ENCODE assay signal across 8 cellular contexts in the genomic region with DNA sequence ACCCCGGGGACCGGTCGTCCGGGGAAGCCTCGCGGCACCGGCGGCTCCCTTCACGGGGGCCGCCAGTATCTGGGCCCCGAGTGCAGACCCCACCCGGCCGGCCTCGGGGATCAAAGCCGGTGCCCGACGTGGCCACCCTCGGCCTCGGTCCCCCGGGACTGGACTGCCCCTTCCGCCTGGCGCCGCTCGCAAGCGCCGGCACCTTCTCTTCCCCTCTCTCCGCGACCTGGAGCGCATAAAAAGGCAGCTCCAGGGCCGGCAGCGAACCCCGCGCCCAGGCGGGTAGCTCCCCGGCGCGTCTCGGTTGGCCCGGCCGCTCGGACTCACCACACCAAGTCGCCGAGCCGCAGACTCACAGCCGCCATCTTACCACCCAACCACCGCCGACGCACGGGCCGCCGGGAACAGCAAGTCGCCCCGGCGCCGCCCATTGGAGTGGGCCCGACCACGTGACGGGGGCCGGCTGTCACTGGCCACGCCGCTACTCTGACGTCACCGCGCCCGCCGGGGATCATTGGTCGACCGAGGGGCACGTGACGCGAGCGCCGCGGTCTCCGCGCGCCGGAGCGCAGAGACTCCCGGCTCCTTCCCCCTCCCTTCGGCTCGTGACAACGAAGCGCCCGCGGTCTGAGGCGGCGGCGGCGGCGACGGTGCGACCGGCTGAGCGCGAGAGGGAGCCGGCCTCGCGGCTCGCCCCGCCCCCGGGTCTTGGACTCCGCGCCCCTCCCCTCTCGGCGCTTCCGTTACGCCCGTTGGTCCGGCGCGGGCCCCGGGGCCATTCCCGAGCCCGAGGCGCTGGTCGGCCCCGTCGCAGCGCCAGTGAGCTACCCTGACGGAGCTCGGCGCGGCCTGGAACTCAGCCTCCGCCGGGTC. TPM values are rescaled to one million over a fixed set of nuclear protein-coding genes. Genes with fewer than 3 reads are reported as not detected.
DNase-seq lines count a peak whose midpoint lies in the region; ATAC-seq lines count a peak whose summit lies in the region.

A gene (minus strand): TSS at position 388 of the 873 bp plus-strand sequence. CDS start 23 bp downstream, at position 365.
A gene with protein sequence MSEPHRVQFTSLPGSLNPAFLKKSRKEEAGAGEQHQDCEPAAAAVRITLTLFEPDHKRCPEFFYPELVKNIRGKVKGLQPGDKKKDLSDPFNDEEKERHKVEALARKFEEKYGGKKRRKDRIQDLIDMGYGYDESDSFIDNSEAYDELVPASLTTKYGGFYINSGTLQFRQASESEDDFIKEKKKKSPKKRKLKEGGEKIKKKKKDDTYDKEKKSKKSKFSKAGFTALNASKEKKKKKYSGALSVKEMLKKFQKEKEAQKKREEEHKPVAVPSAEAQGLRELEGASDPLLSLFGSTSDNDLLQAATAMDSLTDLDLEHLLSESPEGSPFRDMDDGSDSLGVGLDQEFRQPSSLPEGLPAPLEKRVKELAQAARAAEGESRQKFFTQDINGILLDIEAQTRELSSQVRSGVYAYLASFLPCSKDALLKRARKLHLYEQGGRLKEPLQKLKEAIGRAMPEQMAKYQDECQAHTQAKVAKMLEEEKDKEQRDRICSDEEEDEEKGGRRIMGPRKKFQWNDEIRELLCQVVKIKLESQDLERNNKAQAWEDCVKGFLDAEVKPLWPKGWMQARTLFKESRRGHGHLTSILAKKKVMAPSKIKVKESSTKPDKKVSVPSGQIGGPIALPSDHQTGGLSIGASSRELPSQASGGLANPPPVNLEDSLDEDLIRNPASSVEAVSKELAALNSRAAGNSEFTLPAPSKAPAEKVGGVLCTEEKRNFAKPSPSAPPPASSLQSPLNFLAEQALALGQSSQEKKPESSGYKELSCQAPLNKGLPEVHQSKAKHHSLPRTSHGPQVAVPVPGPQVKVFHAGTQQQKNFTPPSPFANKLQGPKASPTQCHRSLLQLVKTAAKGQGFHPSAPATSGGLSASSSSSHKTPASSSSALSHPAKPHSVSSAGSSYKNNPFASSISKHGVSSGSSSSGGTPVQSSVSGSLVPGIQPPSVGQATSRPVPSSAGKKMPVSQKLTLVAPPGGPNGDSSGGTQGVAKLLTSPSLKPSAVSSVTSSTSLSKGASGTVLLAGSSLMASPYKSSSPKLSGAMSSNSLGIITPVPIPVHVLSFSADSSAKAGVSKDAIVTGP (N-terminal part only) (plus strand): TSS at position 581 of the 873 bp plus-strand sequence. CDS start 5,437 bp downstream, outside the sequence.

- peak within 1 kb of the TSS; percentile 80 for H3K27ac Mint-ChIP-seq in activated T-helper 1 cell treated with anti-CD3 and anti-CD28 coated beads, Interleukin-12 subunit alpha, Interleukin-12 subunit beta, Interleukin-2, Interleukin-4 antibody, amounts not matched to agents 30 ng/mL and 10 ng/mL and 1 ng/mL, durations not matched to agents 14 hours and 24 hours and 36 hours
- peak within 1 kb of the TSS; percentile 93 to 100 (median 96) for H3K27ac Mint-ChIP-seq in naive B cell
- peak within 1 kb of the TSS; percentile 96 for H3K27ac Mint-ChIP-seq in stimulated activated memory B cell treated with anti-CD40 and anti-IgM and Interleukin-4, amounts not matched to agents 10 μg/mL and 1 μg/mL and 100 μg/mL, for 72 hours

- no peaks in the 10 kb centered on the region for H3K9me3 ChIP-seq in Karpas-422 (ENCODE audit: low read length)

- H2AFZ ChIP-seq in Karpas-422 (ENCODE audit: low read length), result no peak within 1 kb of the TSS

- H3K9ac ChIP-seq in Karpas-422 (ENCODE audit: low read length), result peak within 1 kb of the TSS; percentile 97

- H3K9me3 Mint-ChIP-seq in activated T-helper 1 cell treated with anti-CD3 and anti-CD28 coated beads, Interleukin-12 subunit alpha, Interleukin-12 subunit beta, Interleukin-2, Interleukin-4 antibody, amounts not matched to agents 30 ng/mL and 10 ng/mL and 1 ng/mL, durations not matched to agents 14 hours and 24 hours and 36 hours, result no peaks in the 10 kb centered on the region
- no peaks in the 10 kb centered on the region for H3K9me3 Mint-ChIP-seq in naive B cell
- H3K9me3 Mint-ChIP-seq in stimulated activated memory B cell treated with anti-CD40 and anti-IgM and Interleukin-4, amounts not matched to agents 10 μg/mL and 1 μg/mL and 100 μg/mL, for 72 hours, result no peaks in the 10 kb centered on the region

- H3K4me3 Mint-ChIP-seq in activated T-helper 1 cell treated with anti-CD3 and anti-CD28 coated beads, Interleukin-12 subunit alpha, Interleukin-12 subunit beta, Interleukin-2, Interleukin-4 antibody, amounts not matched to agents 30 ng/mL and 10 ng/mL and 1 ng/mL, durations not matched to agents 14 hours and 24 hours and 36 hours, result peak within 1 kb of the TSS; percentile 91
- peak within 1 kb of the TSS; percentile 87 to 97 (median 92) for H3K4me3 Mint-ChIP-seq in naive B cell
- peak within 1 kb of the TSS; percentile 90 for H3K4me3 Mint-ChIP-seq in stimulated activated memory B cell treated with anti-CD40 and anti-IgM and Interleukin-4, amounts not matched to agents 10 μg/mL and 1 μg/mL and 100 μg/mL, for 72 hours

- peaks cover 32% of the 10 kb centered on the region for H3K36me3 Mint-ChIP-seq in activated T-helper 1 cell treated with anti-CD3 and anti-CD28 coated beads, Interleukin-12 subunit alpha, Interleukin-12 subunit beta, Interleukin-2, Interleukin-4 antibody, amounts not matched to agents 30 ng/mL and 10 ng/mL and 1 ng/mL, durations not matched to agents 14 hours and 24 hours and 36 hours (ENCODE audit: low read depth)
- H3K36me3 Mint-ChIP-seq in naive B cell, result no peaks in the 10 kb centered on the region
- H3K36me3 Mint-ChIP-seq in stimulated activated memory B cell treated with anti-CD40 and anti-IgM and Interleukin-4, amounts not matched to agents 10 μg/mL and 1 μg/mL and 100 μg/mL, for 72 hours, result peaks cover 12% of the 10 kb centered on the region

- peaks cover 33% of the 10 kb centered on the region for H3K4me1 ChIP-seq in Karpas-422 (ENCODE audit: low read length)

- H3K79me2 ChIP-seq in Karpas-422 (ENCODE audit: low read length), result peaks cover 88% of the 10 kb centered on the region

- H3K27me3 Mint-ChIP-seq in activated T-helper 1 cell treated with anti-CD3 and anti-CD28 coated beads, Interleukin-12 subunit alpha, Interleukin-12 subunit beta, Interleukin-2, Interleukin-4 antibody, amounts not matched to agents 30 ng/mL and 10 ng/mL and 1 ng/mL, durations not matched to agents 14 hours and 24 hours and 36 hours (ENCODE audit: insufficient read depth), result no peaks in the 10 kb centered on the region
- H3K27me3 Mint-ChIP-seq in naive B cell, result no peaks in the 10 kb centered on the region
- H3K27me3 Mint-ChIP-seq in stimulated activated memory B cell treated with anti-CD40 and anti-IgM and Interleukin-4, amounts not matched to agents 10 μg/mL and 1 μg/mL and 100 μg/mL, for 72 hours, result no peaks in the 10 kb centered on the region

- H3K36me3 ChIP-seq in Karpas-422 (ENCODE audit: insufficient read depth, low read length), result peaks cover 20% of the 10 kb centered on the region

- H3K27ac ChIP-seq in Karpas-422 (ENCODE audit: low read length), result peak within 1 kb of the TSS; percentile 53

- intact Hi-C loops in activated T-helper 1 cell treated with anti-CD3 and anti-CD28 coated beads, Interleukin-12 subunit alpha, Interleukin-12 subunit beta, Interleukin-2, Interleukin-4 antibody, amounts not matched to agents 30 ng/mL and 10 ng/mL and 1 ng/mL, durations not matched to agents 14 hours and 24 hours and 36 hours (cut with micrococcal nuclease), result loop anchor here (1.0 to 5.0 kb wide), 12 partner anchors 45 to 575 kb away; a partner anchor contains a TSS

- H3K27me3 ChIP-seq in Karpas-422 (ENCODE audit: low read length), result no peaks in the 10 kb centered on the region

- no peaks in the 10 kb centered on the region for H3K9me2 ChIP-seq in Karpas-422 (replicated peaks; ENCODE audit: insufficient read depth, low read length)

- ATAC-seq in GM21825 (IDR thresholded peaks at IDR 0.05; ENCODE audit: unreplicated experiment) (peak; percentile 88), naive B cell (ENCODE audit: low read depth in 2 of 2) (peak; percentile 87 to 89)
- peak; percentile 97 for ATAC-seq in stimulated activated memory B cell treated with anti-CD40 and anti-IgM and Interleukin-4, amounts not matched to agents 10 μg/mL and 1 μg/mL and 100 μg/mL, for 72 hours

- H3K4me1 Mint-ChIP-seq in activated T-helper 1 cell treated with anti-CD3 and anti-CD28 coated beads, Interleukin-12 subunit alpha, Interleukin-12 subunit beta, Interleukin-2, Interleukin-4 antibody, amounts not matched to agents 30 ng/mL and 10 ng/mL and 1 ng/mL, durations not matched to agents 14 hours and 24 hours and 36 hours (ENCODE audit: low read depth), result peaks cover 56% of the 10 kb centered on the region
- H3K4me1 Mint-ChIP-seq in naive B cell, result peaks cover 28 to 51% (median 41%) of the 10 kb centered on the region in 3 donors
- peaks cover 41% of the 10 kb centered on the region for H3K4me1 Mint-ChIP-seq in stimulated activated memory B cell treated with anti-CD40 and anti-IgM and Interleukin-4, amounts not matched to agents 10 μg/mL and 1 μg/mL and 100 μg/mL, for 72 hours

- peaks cover 37% of the 10 kb centered on the region for H4K20me1 ChIP-seq in Karpas-422 (ENCODE audit: insufficient read depth, low read depth, low read length)

- peak within 1 kb of the TSS; percentile 79 for H3K4me2 ChIP-seq in Karpas-422 (ENCODE audit: low read depth, low read length, poor library complexity, severe bottlenecking)

- peak within 1 kb of the TSS; percentile 82 for H3K4me3 ChIP-seq in Karpas-422 (ENCODE audit: low read length)

- DNase-seq in DMS79 treated with DMSO at 0.1 percent for 48 hours (lab: John Stamatoyannopoulos, UW), result peak; percentile 84
- DNase-seq in Karpas-422, result peak; percentile 99
- peak; percentile 96 for DNase-seq in RKO (ENCODE audit: low spot score)
- DNase-seq in activated T-helper 1 cell treated with anti-CD3 and anti-CD28 coated beads, Interleukin-12 subunit alpha, Interleukin-12 subunit beta, Interleukin-2, Interleukin-4 antibody, amounts not matched to agents 30 ng/mL and 10 ng/mL and 1 ng/mL, durations not matched to agents 14 hours and 24 hours and 36 hours (ENCODE audit: low spot score), result peak; percentile 99
- peak; percentile 96 for DNase-seq in fibroblast of gingiva (ENCODE audit: low read depth)
- DNase-seq in naive B cell, result peak; percentile 100

RNA-seq across cellular contexts. Expression of the first gene that starts in this region (rescaled TPM):
- 23.4 and 45.8 TPM in 2 replicates for total RNA-seq in Karpas-422 (2014; rRNA removed; shearing (Covaris generic); ENCODE audit: low replicate concordance)
- total RNA-seq in activated T-helper 1 cell treated with anti-CD3 and anti-CD28 coated beads, Interleukin-12 subunit alpha, Interleukin-12 subunit beta, Interleukin-2, Interleukin-4 antibody, amounts not matched to agents 30 ng/mL and 10 ng/mL and 1 ng/mL, durations not matched to agents 14 hours and 24 hours and 36 hours, result 119 and 120 TPM in 2 replicates
- polyA plus RNA-seq in naive B cell (ENCODE audit: low read depth in 6 of 6), result 10 to 100 TPM; 27.8 to 49.6 (median 37.3) TPM

RNA-seq across cellular contexts. Expression of the second gene that starts in this region (rescaled TPM):
- 21.7 and 27.3 TPM in 2 replicates for total RNA-seq in Karpas-422 (2014; rRNA removed; shearing (Covaris generic); ENCODE audit: low replicate concordance)
- 39.6 and 42.6 TPM in 2 replicates for total RNA-seq in activated T-helper 1 cell treated with anti-CD3 and anti-CD28 coated beads, Interleukin-12 subunit alpha, Interleukin-12 subunit beta, Interleukin-2, Interleukin-4 antibody, amounts not matched to agents 30 ng/mL and 10 ng/mL and 1 ng/mL, durations not matched to agents 14 hours and 24 hours and 36 hours
- polyA plus RNA-seq in naive B cell (ENCODE audit: low read depth in 6 of 6), result 10 to 100 TPM in 4 of 6 donors, 1 to 10 TPM in 2; 4.3 to 19.2 (median 11.9) TPM

Comparison
In these comparisons a context has a peak if more than half of its experiments do, and no peak if none do; other contexts are left out.
1. Peak in every context shown above with its lines: DNase-seq, ATAC-seq, H3K4me3 ChIP-seq and H3K27ac ChIP-seq.